1 cellular context compared by ENCODE assay signal in genomic region chr2:46909771-46910419, GRCh38.
TF ChIP-seq lines count a peak whose summit lies in the region.

No MANE protein-coding gene starts in this region.

TF ChIP-seq in K562, 482 proteins besides CTCF, POLR2A, EP300 and RAD21:
- TF ChIP-seq, protein P1, sequence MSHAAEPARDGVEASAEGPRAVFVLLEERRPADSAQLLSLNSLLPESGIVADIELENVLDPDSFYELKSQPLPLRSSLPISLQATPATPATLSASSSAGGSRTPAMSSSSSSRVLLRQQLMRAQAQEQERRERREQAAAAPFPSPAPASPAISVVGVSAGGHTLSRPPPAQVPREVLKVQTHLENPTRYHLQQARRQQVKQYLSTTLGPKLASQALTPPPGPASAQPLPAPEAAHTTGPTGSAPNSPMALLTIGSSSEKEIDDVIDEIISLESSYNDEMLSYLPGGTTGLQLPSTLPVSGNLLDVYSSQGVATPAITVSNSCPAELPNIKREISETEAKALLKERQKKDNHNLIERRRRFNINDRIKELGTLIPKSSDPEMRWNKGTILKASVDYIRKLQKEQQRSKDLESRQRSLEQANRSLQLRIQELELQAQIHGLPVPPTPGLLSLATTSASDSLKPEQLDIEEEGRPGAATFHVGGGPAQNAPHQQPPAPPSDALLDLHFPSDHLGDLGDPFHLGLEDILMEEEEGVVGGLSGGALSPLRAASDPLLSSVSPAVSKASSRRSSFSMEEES (CRISPR knock-in tag; IDR thresholded peaks at IDR 0.05), result no peak
- no peak for TF ChIP-seq NUFIP1 (IDR thresholded peaks at IDR 0.05; ENCODE audit: partially characterized antibody)
- peak; percentile 20; the same call in 1 of the 2 replicates for TF ChIP-seq RBFOX2 (IDR thresholded peaks at IDR 0.05; ENCODE audit: low read depth, low read length)
